In genomic region chr5:61570767-61571166, GRCh38 we compare ENCODE assay signal across 1 cellular context.
TF ChIP-seq lines count a peak whose summit lies in the region.

No MANE protein-coding gene starts in this region.

TF ChIP-seq in GM23338, 12 proteins besides CTCF, POLR2A, EP300 and RAD21:
- TF ChIP-seq ZNF462 (CRISPR knock-in tag; IDR thresholded peaks at IDR 0.05) (no peak), CREB1 (CRISPR knock-in tag; IDR thresholded peaks at IDR 0.05; ENCODE audit: low read depth) (no peak), EZH2 (IDR thresholded peaks at IDR 0.05; ENCODE audit: low read depth, unreplicated experiment) (no peak), EZH2phosphoT487 (IDR thresholded peaks at IDR 0.05; ENCODE audit: unreplicated experiment) (no peak), STAT1 (IDR thresholded peaks at IDR 0.05; ENCODE audit: unreplicated experiment) (no peak), ZNF331 (CRISPR knock-in tag; IDR thresholded peaks at IDR 0.05; ENCODE audit: low read depth) (no peak), REST (IDR thresholded peaks at IDR 0.05; ENCODE audit: unreplicated experiment) (no peak), NANOG (IDR thresholded peaks at IDR 0.05; ENCODE audit: borderline replicate concordance) (no peak), ETS1 (IDR thresholded peaks at IDR 0.05) (no peak), JUNB (IDR thresholded peaks at IDR 0.05; ENCODE audit: unreplicated experiment) (no peak), POLR2AphosphoS5 (IDR thresholded peaks at IDR 0.05; ENCODE audit: low read depth) (no peak), ZNF114 (CRISPR knock-in tag; IDR thresholded peaks at IDR 0.05) (no peak)
